13 cellular contexts compared by ENCODE assay signal in the genomic region with DNA sequence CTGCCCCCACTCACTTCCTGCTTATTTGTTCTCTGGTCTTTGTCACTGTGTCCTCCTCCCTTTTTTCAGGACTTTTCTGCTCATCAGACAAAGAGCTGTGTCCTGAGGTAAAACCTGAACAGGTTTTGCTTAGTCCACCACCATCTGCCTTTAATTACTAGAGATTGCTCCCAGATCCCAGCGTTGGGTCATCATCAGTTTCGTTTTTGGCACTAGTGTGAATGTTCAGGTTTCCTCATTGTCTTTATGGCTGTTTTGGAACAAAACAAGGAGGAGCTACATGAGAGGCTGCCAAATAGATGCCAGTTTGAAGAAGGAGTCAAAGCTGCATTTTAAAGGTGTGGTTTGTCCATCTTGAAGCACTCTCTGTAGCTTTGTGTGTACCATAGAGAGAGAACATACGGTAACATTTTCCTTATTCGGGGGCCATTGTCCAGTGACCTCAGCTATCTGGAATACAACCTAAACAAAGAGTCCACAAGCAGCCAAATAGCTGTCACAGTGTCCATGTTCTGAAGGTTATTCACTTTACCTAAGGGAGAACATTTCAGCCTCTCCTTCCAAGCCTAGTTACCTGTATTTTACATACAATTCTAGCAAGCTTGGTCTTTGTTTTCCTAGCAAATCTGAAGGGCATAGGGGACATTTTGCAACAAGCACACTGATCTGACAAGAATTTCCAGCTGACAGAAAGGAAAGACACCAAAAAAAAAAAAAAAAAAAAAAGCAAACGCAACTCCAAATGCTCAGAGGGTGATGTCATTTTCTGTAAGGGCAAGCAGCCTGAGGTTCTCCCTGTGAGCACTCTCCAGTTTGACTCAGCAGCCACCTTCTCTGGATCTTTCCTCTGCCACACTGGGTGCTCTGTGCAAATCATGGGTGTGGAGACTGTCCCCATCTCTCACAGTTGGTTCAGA.
DNase-seq lines count a peak whose midpoint lies in the region; ATAC-seq and TF ChIP-seq lines count a peak whose summit lies in the region.
"Had no signal": no experiment of that assay in that cellular context is flagged by ENCODE, and none has a peak within 500 bp of the region (broad histone marks: within the 10 kb centered on the region; RNA-seq: fewer than 3 reads in every experiment).

No MANE protein-coding gene starts in this region.

- CTCF ChIA-PET in AG04450 (lab: Charles Lee), result no interaction called here

- ATAC-seq in GM21723 (IDR thresholded peaks at IDR 0.05; ENCODE audit: unreplicated experiment), result no peak
- no peak for ATAC-seq in HG03571 (IDR thresholded peaks at IDR 0.05; ENCODE audit: unreplicated experiment)
- ATAC-seq: HCT116; natural killer cell treated with Interleukin-12 subunit alpha and Interleukin-12 subunit beta and Interleukin-15 and Interleukin-18, amount 100 ng/mL, for 72 hours had no signal

- H3K27ac Mint-ChIP-seq in endodermal cell, result peak overlapping the region; percentile 93
- H3K27ac Mint-ChIP-seq: activated naive CD4-positive, alpha-beta T cell treated with anti-CD3 and anti-CD28 coated beads for 36 hours; CD4-positive, CD25-positive, alpha-beta regulatory T cell; natural killer cell treated with Interleukin-12 subunit alpha and Interleukin-12 subunit beta and Interleukin-15 and Interleukin-18, amount 100 ng/mL, for 72 hours had no signal

- H3K4me3 Mint-ChIP-seq in endodermal cell, result no peak overlapping the region
- H3K4me3 Mint-ChIP-seq: activated naive CD4-positive, alpha-beta T cell treated with anti-CD3 and anti-CD28 coated beads for 36 hours; natural killer cell treated with Interleukin-12 subunit alpha and Interleukin-12 subunit beta and Interleukin-15 and Interleukin-18, amount 100 ng/mL, for 72 hours had no signal

- no peak for TF ChIP-seq EP300 in Ishikawa (IDR thresholded peaks at IDR 0.05; ENCODE audit: borderline replicate concordance)

- H3K4me1 ChIP-seq in endodermal cell (ENCODE audit: control insufficient read depth, insufficient read depth, low read length) (peaks cover 8% of the 10 kb centered on the region), muscle layer of duodenum (ENCODE audit: control insufficient read depth in 1 of 2, insufficient read depth in 2 of 2, low read length in 2 of 2) (peaks cover 8 to 9% of the 10 kb centered on the region in 2 donors)

- H3K4me3 ChIP-seq in AG04450 (ENCODE audit: low read depth, low read length), result no peak overlapping the region
- no peak overlapping the region for H3K4me3 ChIP-seq in endodermal cell (ENCODE audit: low read length)
- H3K4me3 ChIP-seq in muscle layer of duodenum (ENCODE audit: low read depth in 1 of 2, low read length in 2 of 2), result no peak overlapping the region

- 64 to 93% methylated on average over 3 to 5 of the region's 5 CpGs for WGBS in endodermal cell (ENCODE audit: insufficient coverage in 1 of 2, insufficient read length in 1 of 2), 2 experiments

- no peaks in the 10 kb centered on the region for H3K27me3 Mint-ChIP-seq in endodermal cell (ENCODE audit: insufficient read depth)

- POLR2A ChIA-PET in AG04450 (lab: Yijun Ruan, JAX), result interaction anchor here (0.5 to 1.0 kb wide), 4 partner anchors 10 to 332 kb away, joined by 3 to 15 read pairs (median 4); no protein-coding TSS in a partner anchor

- H3K27ac ChIP-seq in AG04450 (ENCODE audit: low read depth, low read length) (peak overlapping the region; percentile 31), endodermal cell (ENCODE audit: low read depth, low read length) (no peak overlapping the region), muscle layer of duodenum (ENCODE audit: low read length) (peak overlapping the region; percentile 50)

- DNase-seq in AG04450 (ENCODE audit: low read depth, low spot score), result peak; percentile 21
- peak; percentile 54 for DNase-seq in endodermal cell
- DNase-seq in NOMO-1 treated with DMSO at 0.1 percent for 48 hours (lab: John Stamatoyannopoulos, UW; ENCODE audit: unreplicated experiment), result no peak
- DNase-seq in NOMO-1 (lab: John Stamatoyannopoulos, UW; ENCODE audit: unreplicated experiment in 2 of 2), result no peak
- DNase-seq: activated naive CD4-positive, alpha-beta T cell treated with anti-CD3 and anti-CD28 coated beads for 36 hours; CD4-positive, CD25-positive, alpha-beta regulatory T cell; erythroblast had no signal

- H3K9ac ChIP-seq in endodermal cell (ENCODE audit: extremely low read depth, low read length, poor library complexity, severe bottlenecking), result no peak overlapping the region

- H3K9me3 ChIP-seq in AG04450 (ENCODE audit: control insufficient read depth, insufficient read depth, low read length), result peaks cover 11% of the 10 kb centered on the region
- peaks cover 27% of the 10 kb centered on the region for H3K9me3 ChIP-seq in endodermal cell (ENCODE audit: control insufficient read depth, low read length)
- peaks cover 5 to 7% of the 10 kb centered on the region in 2 donors for H3K9me3 ChIP-seq in muscle layer of duodenum (ENCODE audit: control insufficient read depth in 1 of 2, low read length in 2 of 2)

- H3K36me3 ChIP-seq in endodermal cell (ENCODE audit: control insufficient read depth, insufficient read depth, low read length) (peaks cover 44% of the 10 kb centered on the region), muscle layer of duodenum (ENCODE audit: control insufficient read depth in 1 of 2, insufficient read depth in 2 of 2, low read length in 2 of 2) (no peaks in the 10 kb centered on the region)

- H3K36me3 Mint-ChIP-seq in endodermal cell (ENCODE audit: low read depth), result peaks cover 24% of the 10 kb centered on the region
- H3K36me3 Mint-ChIP-seq: CD4-positive, CD25-positive, alpha-beta regulatory T cell had no signal

- H3K4me1 Mint-ChIP-seq in endodermal cell, result peaks cover 21% of the 10 kb centered on the region
- H3K4me1 Mint-ChIP-seq: CD4-positive, CD25-positive, alpha-beta regulatory T cell had no signal

- H3K9me3 Mint-ChIP-seq in endodermal cell, result peaks cover 23% of the 10 kb centered on the region

- no peak for TF ChIP-seq RAD21 in Ishikawa (IDR thresholded peaks at IDR 0.05; ENCODE audit: low read depth)

- TF ChIP-seq CTCF in AG04450 (IDR thresholded peaks at IDR 0.05; ENCODE audit: low read depth, low read length) (no peak), endodermal cell (conservative IDR thresholded peaks at IDR 0.05) (no peak)

- H3K27me3 ChIP-seq in AG04450 (ENCODE audit: control insufficient read depth, insufficient read depth, low read length) (no peaks in the 10 kb centered on the region), endodermal cell (ENCODE audit: control insufficient read depth, insufficient read depth, low read length, poor library complexity, severe bottlenecking) (no peaks in the 10 kb centered on the region), muscle layer of duodenum (ENCODE audit: low read depth, low read length) (no peaks in the 10 kb centered on the region)

TF ChIP-seq in Ishikawa, 13 proteins besides CTCF, POLR2A, EP300 and RAD21:
- TF ChIP-seq EGR1 (IDR thresholded peaks at IDR 0.05) (no peak), TEAD4 (IDR thresholded peaks at IDR 0.05) (peak; percentile 52), CREB1 (IDR thresholded peaks at IDR 0.05; ENCODE audit: low read depth) (no peak), NFIC (IDR thresholded peaks at IDR 0.05) (no peak), ZBTB7A (IDR thresholded peaks at IDR 0.05; ENCODE audit: low read depth) (no peak), TCF12 (IDR thresholded peaks at IDR 0.05; ENCODE audit: low read depth) (no peak), FOXM1 (IDR thresholded peaks at IDR 0.05; ENCODE audit: borderline replicate concordance, low read depth) (no peak), YY1 (IDR thresholded peaks at IDR 0.05; ENCODE audit: low read depth) (no peak), CEBPB (IDR thresholded peaks at IDR 0.05) (peak; percentile 41; the same call in 1 of the 2 replicates), TAF1 (IDR thresholded peaks at IDR 0.05; ENCODE audit: low read depth) (no peak)
- TF ChIP-seq, protein P1, sequence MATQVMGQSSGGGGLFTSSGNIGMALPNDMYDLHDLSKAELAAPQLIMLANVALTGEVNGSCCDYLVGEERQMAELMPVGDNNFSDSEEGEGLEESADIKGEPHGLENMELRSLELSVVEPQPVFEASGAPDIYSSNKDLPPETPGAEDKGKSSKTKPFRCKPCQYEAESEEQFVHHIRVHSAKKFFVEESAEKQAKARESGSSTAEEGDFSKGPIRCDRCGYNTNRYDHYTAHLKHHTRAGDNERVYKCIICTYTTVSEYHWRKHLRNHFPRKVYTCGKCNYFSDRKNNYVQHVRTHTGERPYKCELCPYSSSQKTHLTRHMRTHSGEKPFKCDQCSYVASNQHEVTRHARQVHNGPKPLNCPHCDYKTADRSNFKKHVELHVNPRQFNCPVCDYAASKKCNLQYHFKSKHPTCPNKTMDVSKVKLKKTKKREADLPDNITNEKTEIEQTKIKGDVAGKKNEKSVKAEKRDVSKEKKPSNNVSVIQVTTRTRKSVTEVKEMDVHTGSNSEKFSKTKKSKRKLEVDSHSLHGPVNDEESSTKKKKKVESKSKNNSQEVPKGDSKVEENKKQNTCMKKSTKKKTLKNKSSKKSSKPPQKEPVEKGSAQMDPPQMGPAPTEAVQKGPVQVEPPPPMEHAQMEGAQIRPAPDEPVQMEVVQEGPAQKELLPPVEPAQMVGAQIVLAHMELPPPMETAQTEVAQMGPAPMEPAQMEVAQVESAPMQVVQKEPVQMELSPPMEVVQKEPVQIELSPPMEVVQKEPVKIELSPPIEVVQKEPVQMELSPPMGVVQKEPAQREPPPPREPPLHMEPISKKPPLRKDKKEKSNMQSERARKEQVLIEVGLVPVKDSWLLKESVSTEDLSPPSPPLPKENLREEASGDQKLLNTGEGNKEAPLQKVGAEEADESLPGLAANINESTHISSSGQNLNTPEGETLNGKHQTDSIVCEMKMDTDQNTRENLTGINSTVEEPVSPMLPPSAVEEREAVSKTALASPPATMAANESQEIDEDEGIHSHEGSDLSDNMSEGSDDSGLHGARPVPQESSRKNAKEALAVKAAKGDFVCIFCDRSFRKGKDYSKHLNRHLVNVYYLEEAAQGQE (IDR thresholded peaks at IDR 0.05; ENCODE audit: low read depth), result no peak
- TF ChIP-seq, protein P2, sequence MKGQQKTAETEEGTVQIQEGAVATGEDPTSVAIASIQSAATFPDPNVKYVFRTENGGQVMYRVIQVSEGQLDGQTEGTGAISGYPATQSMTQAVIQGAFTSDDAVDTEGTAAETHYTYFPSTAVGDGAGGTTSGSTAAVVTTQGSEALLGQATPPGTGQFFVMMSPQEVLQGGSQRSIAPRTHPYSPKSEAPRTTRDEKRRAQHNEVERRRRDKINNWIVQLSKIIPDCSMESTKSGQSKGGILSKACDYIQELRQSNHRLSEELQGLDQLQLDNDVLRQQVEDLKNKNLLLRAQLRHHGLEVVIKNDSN (IDR thresholded peaks at IDR 0.05), result no peak
- TF ChIP-seq, protein P3, sequence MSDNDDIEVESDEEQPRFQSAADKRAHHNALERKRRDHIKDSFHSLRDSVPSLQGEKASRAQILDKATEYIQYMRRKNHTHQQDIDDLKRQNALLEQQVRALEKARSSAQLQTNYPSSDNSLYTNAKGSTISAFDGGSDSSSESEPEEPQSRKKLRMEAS (IDR thresholded peaks at IDR 0.05), result no peak
TF ChIP-seq in Ishikawa: peak in this region for 2.

Comparison
In these comparisons a context has a peak if more than half of its experiments do, and no peak if none do; other contexts are left out.
1. DNase-seq: peak in AG04450 (single experiment) and endodermal cell (single experiment); none in NOMO-1 treated with DMSO at 0.1 percent for 48 hours (single experiment) and NOMO-1 (0 of 2).